12 cellular contexts compared by ENCODE assay signal in the genomic region with DNA sequence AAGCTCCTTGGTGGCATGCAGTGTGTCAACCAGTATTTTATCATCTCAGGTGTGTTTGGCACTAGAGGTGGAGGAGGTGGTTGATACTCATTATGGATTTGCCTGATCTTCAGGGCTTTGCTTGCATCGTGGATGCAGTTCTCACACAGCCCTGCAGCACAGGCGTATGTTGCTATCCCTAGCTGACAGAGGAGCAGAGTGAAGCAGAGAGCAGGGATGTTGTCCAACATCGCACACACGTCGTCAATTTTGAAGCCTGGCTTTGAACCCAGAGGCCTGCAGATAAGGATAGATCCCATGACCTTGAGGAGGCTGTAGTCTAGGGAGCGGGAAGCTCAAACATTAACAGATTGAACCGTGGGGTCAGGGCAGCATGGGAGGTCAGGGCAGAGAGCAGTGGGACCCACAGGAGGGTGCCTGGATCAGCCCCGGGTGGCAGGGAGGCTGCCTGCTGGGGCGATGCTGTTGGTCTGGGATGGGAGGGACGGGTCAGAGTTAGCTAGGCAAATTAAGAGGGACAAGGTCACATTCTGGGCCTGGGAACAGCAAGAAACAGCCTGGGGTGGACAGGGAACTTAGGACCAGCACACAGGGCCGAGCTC. TPM values are rescaled to one million over a fixed set of nuclear protein-coding genes. Genes with fewer than 3 reads are reported as not detected.
DNase-seq lines count a peak whose midpoint lies in the region; ATAC-seq, FAIRE-seq and TF ChIP-seq lines count a peak whose summit lies in the region.
"Had no signal": no experiment of that assay in that cellular context is flagged by ENCODE, and none has a peak within 500 bp of the region (broad histone marks: within the 10 kb centered on the region; RNA-seq: fewer than 3 reads in every experiment).

No MANE protein-coding gene starts in this region.

- peaks cover 3 to 25% of the 10 kb centered on the region in 2 experiments; a peak in 4 of 5 replicates for H3K4me1 ChIP-seq in K562 (replicated peaks in 1 of 2; ENCODE audit: control insufficient read depth in 2 of 2, insufficient read depth in 2 of 2, low read length in 2 of 2)
- H3K4me1 ChIP-seq in naive thymus-derived CD4-positive, alpha-beta T cell (ENCODE audit: control insufficient read depth in 2 of 2, insufficient read depth in 2 of 2, low read length in 2 of 2) = peaks cover 9 to 70% of the 10 kb centered on the region in 2 donors

- H3K27ac Mint-ChIP-seq in naive thymus-derived CD4-positive, alpha-beta T cell = peak overlapping the region; percentile 10 to 90 (median 80)
- no peak overlapping the region for H3K27ac Mint-ChIP-seq in activated T-helper 2 cell treated with anti-CD3 and anti-CD28 coated beads, Interferon-gamma antibody, Interleukin-2, Interleukin-4, amounts not matched to agents 10 μg/mL and 5 μg/mL and 100 μg/mL, durations not matched to agents 14 hours and 24 hours and 36 hours

- no peak overlapping the region for H3K4me2 ChIP-seq in K562 (ENCODE audit: insufficient read depth, low read length)

- peaks cover 3% of the 10 kb centered on the region for H3K9me1 ChIP-seq in K562 (ENCODE audit: control insufficient read depth, insufficient read depth, low read length)

- in situ Hi-C loops in G401 (cut with HindIII; ENCODE audit: low sequenced_read_pairs) = no loop called here
- in situ Hi-C loops in K562 (cut with MboI) = no loop called here

- H3K4me3 Mint-ChIP-seq in naive thymus-derived CD4-positive, alpha-beta T cell = peak overlapping the region; percentile 29 to 84 (median 62)
- no peak overlapping the region for H3K4me3 Mint-ChIP-seq in activated T-helper 2 cell treated with anti-CD3 and anti-CD28 coated beads, Interferon-gamma antibody, Interleukin-2, Interleukin-4, amounts not matched to agents 10 μg/mL and 5 μg/mL and 100 μg/mL, durations not matched to agents 14 hours and 24 hours and 36 hours (ENCODE audit: low read depth)
- H3K4me3 Mint-ChIP-seq: activated naive CD4-positive, alpha-beta T cell treated with anti-CD3 and anti-CD28 coated beads, Interleukin-2, amount 10 ng/mL, durations not matched to agents 7 days and 5 days had no signal

- TF ChIP-seq CTCF in K562 (IDR thresholded peaks at IDR 0.05 in 2 of 3, conservative IDR thresholded peaks at IDR 0.05 in 1 of 3; ENCODE audit: insufficient read depth in 2 of 3, low read depth in 1 of 3, low read length in 3 of 3) = no peak

- POLR2A ChIA-PET in K562 (lab: Yijun Ruan, JAX) = interaction anchor here (0.6 to 1.7 kb wide), 8 partner anchors 10 to 478 kb away, joined by 3 to 9 read pairs (median 3); no protein-coding TSS in a partner anchor
- POLR2A ChIA-PET in naive thymus-derived CD4-positive, alpha-beta T cell (lab: Charles Lee) = interaction anchor here (0.6 to 8.1 kb wide), 6 partner anchors 13 to 140 kb away, joined by 3 to 81 read pairs (median 3); no protein-coding TSS in a partner anchor

- DNase-seq in G401 (ENCODE audit: low spot score) (peak; percentile 68), K562 (ENCODE audit: extremely low read depth in 1 of 4, low spot score in 3 of 4) (no peak), NCI-H1092 (lab: John Stamatoyannopoulos, UW) (no peak), sciatic nerve (ENCODE audit: low spot score) (no peak)
- DNase-seq in naive thymus-derived CD4-positive, alpha-beta T cell = no peak
- DNase-seq in activated T-helper 2 cell treated with anti-CD3 and anti-CD28 coated beads, Interferon-gamma antibody, Interleukin-2, Interleukin-4, amounts not matched to agents 10 μg/mL and 5 μg/mL and 100 μg/mL, durations not matched to agents 14 hours and 24 hours and 36 hours (ENCODE audit: low spot score) = no peak
- DNase-seq: activated naive CD4-positive, alpha-beta T cell treated with anti-CD3 and anti-CD28 coated beads, Interleukin-2, amount 10 ng/mL, durations not matched to agents 7 days and 5 days; EL; NCI-H1105; right cardiac atrium had no signal

- TSS peak; percentile 27 for BruUV-seq in K562 (replicated peaks; lab: Mats Ljungman, UMichigan)

- CTCF ChIA-PET in K562 (lab: Yijun Ruan, JAX; ENCODE audit: low intra/inter-chr PET ratio) = no interaction called here
- CTCF ChIA-PET in naive thymus-derived CD4-positive, alpha-beta T cell (lab: Charles Lee) = interaction anchor here (0.6 to 2.6 kb wide), 10 partner anchors 8 to 122 kb away, joined by 3 to 12 read pairs (median 4); no protein-coding TSS in a partner anchor

- peaks cover 17% of the 10 kb centered on the region for H4K20me1 ChIP-seq in K562 (replicated peaks; ENCODE audit: control insufficient read depth, insufficient read depth, low read length)

- peaks cover 0 to 4% (median 0%) of the 10 kb centered on the region in 5 donors for H3K27me3 Mint-ChIP-seq in naive thymus-derived CD4-positive, alpha-beta T cell
- H3K27me3 Mint-ChIP-seq in activated T-helper 2 cell treated with anti-CD3 and anti-CD28 coated beads, Interferon-gamma antibody, Interleukin-2, Interleukin-4, amounts not matched to agents 10 μg/mL and 5 μg/mL and 100 μg/mL, durations not matched to agents 14 hours and 24 hours and 36 hours (ENCODE audit: low read depth) = no peaks in the 10 kb centered on the region

- peaks cover 53 to 85% (median 79%) of the 10 kb centered on the region in 7 donors for H3K4me1 Mint-ChIP-seq in naive thymus-derived CD4-positive, alpha-beta T cell
- H3K4me1 Mint-ChIP-seq in activated T-helper 2 cell treated with anti-CD3 and anti-CD28 coated beads, Interferon-gamma antibody, Interleukin-2, Interleukin-4, amounts not matched to agents 10 μg/mL and 5 μg/mL and 100 μg/mL, durations not matched to agents 14 hours and 24 hours and 36 hours (ENCODE audit: low read depth) = peaks cover 39% of the 10 kb centered on the region

- no peak for ATAC-seq in K562
- no peak for ATAC-seq in naive thymus-derived CD4-positive, alpha-beta T cell
- ATAC-seq in sciatic nerve = no peak
- ATAC-seq: HCT116, Panc1 had no signal

- WGBS in K562 (ENCODE audit: insufficient coverage, low coverage, missing lambda C conversion rate) = 62% methylated on average over 11 of the region's 11 CpGs

- no peak overlapping the region for H2AFZ ChIP-seq in K562 (ENCODE audit: low read depth, low read length)

- peaks cover 4 to 52% (median 12%) of the 10 kb centered on the region in 5 donors for H3K36me3 Mint-ChIP-seq in naive thymus-derived CD4-positive, alpha-beta T cell
- peaks cover 56% of the 10 kb centered on the region for H3K36me3 Mint-ChIP-seq in activated T-helper 2 cell treated with anti-CD3 and anti-CD28 coated beads, Interferon-gamma antibody, Interleukin-2, Interleukin-4, amounts not matched to agents 10 μg/mL and 5 μg/mL and 100 μg/mL, durations not matched to agents 14 hours and 24 hours and 36 hours (ENCODE audit: low read depth)

- no peak overlapping the region for H3K4me3 ChIP-seq in K562
- H3K4me3 ChIP-seq in naive thymus-derived CD4-positive, alpha-beta T cell (ENCODE audit: low read length) = no peak overlapping the region

- no peaks in the 10 kb centered on the region for H3K36me3 ChIP-seq in K562 (ENCODE audit: control insufficient read depth, insufficient read depth, low read length)
- H3K36me3 ChIP-seq in naive thymus-derived CD4-positive, alpha-beta T cell (ENCODE audit: control insufficient read depth in 2 of 3, insufficient read depth in 3 of 3, low read length in 3 of 3) = peaks cover 0 to 3% (median 0%) of the 10 kb centered on the region in 3 experiments

- H3K9me3 ChIP-seq in K562 (replicated peaks; ENCODE audit: control insufficient read depth, insufficient read depth, low read depth, low read length) = no peaks in the 10 kb centered on the region
- H3K9me3 ChIP-seq in naive thymus-derived CD4-positive, alpha-beta T cell (ENCODE audit: control insufficient read depth in 2 of 3, low read length in 3 of 3) = no peaks in the 10 kb centered on the region

- H3K27ac ChIP-seq in K562 (ENCODE audit: extremely low read depth, low read depth, low read length) = no peak overlapping the region
- H3K27ac ChIP-seq in naive thymus-derived CD4-positive, alpha-beta T cell (ENCODE audit: low read depth, low read length) = no peak overlapping the region

- peaks cover 0 to 12% (median 2%) of the 10 kb centered on the region in 11 donors for H3K9me3 Mint-ChIP-seq in naive thymus-derived CD4-positive, alpha-beta T cell
- no peaks in the 10 kb centered on the region for H3K9me3 Mint-ChIP-seq in activated T-helper 2 cell treated with anti-CD3 and anti-CD28 coated beads, Interferon-gamma antibody, Interleukin-2, Interleukin-4, amounts not matched to agents 10 μg/mL and 5 μg/mL and 100 μg/mL, durations not matched to agents 14 hours and 24 hours and 36 hours

- TF ChIP-seq EP300 in K562 (IDR thresholded peaks at IDR 0.05; ENCODE audit: low read length) = no peak

- TF ChIP-seq RAD21 in K562 (CRISPR knock-in tag; conservative IDR thresholded peaks at IDR 0.05 in 1 of 2, IDR thresholded peaks at IDR 0.05 in 1 of 2) = no peak

- H3K79me2 ChIP-seq in K562 (ENCODE audit: control insufficient read depth, insufficient read depth, low read length) = no peaks in the 10 kb centered on the region

- intact Hi-C loops in K562 (cut with micrococcal nuclease) = no loop called here
- intact Hi-C loops in naive thymus-derived CD4-positive, alpha-beta T cell (cut with micrococcal nuclease) = loop anchor here in 1 of 2 donors (1.0 kb wide), 1 partner anchor 13 kb away; no protein-coding TSS in a partner anchor
- intact Hi-C loops in activated T-helper 2 cell treated with anti-CD3 and anti-CD28 coated beads, Interferon-gamma antibody, Interleukin-2, Interleukin-4, amounts not matched to agents 10 μg/mL and 5 μg/mL and 100 μg/mL, durations not matched to agents 14 hours and 24 hours and 36 hours (cut with micrococcal nuclease) = no loop called here
- intact Hi-C loops in sciatic nerve (cut with DNase I) = loop anchor here (10.0 kb wide), 1 partner anchor 113 kb away; no protein-coding TSS in a partner anchor

- H3K27me3 ChIP-seq in K562 (ENCODE audit: control insufficient read depth in 2 of 2, insufficient read depth in 2 of 2, low read length in 2 of 2) = no peaks in the 10 kb centered on the region
- no peaks in the 10 kb centered on the region for H3K27me3 ChIP-seq in naive thymus-derived CD4-positive, alpha-beta T cell (ENCODE audit: control insufficient read depth in 2 of 2, insufficient read depth in 2 of 2, low read length in 2 of 2)

- peak; percentile 42 for FAIRE-seq in K562 (lab: Jason Lieb, UNC)

- no peak for TF ChIP-seq POLR2A in K562 (conservative IDR thresholded peaks at IDR 0.05)

- peak overlapping the region in 1 of 2 experiments; percentile 20; a peak in 1 of 4 replicates for H3K9ac ChIP-seq in K562 (ENCODE audit: insufficient read depth in 1 of 2, low read depth in 2 of 2, low read length in 2 of 2)

RNA-seq across cellular contexts. Expression of a gene that starts 4.2 kb away (rescaled TPM):
- total RNA-seq in G401 (2014; rRNA removed; shearing (Covaris generic)) = 3.3 and 13.4 TPM in 2 replicates
- total RNA-seq in K562 (2011; cell fraction: chromatin; rRNA removed; ENCODE audit: low replicate concordance) = 11.4 and 21.2 TPM in 2 replicates
- total RNA-seq in K562 (2011; cell fraction: nucleolus; rRNA removed) = 9.5 and 10.4 TPM in 2 replicates
- 8.9 and 16.6 TPM in 2 replicates for total RNA-seq in K562 (2011; cell fraction: nucleoplasm; rRNA removed)
- 6.4 and 8.2 TPM in 2 replicates for total RNA-seq in K562 (2014; rRNA removed)
- total RNA-seq in K562 (2014; rRNA removed; fragmentation: Illumina TruSeq; extraction: Trizol) = 6.0 and 6.7 TPM in 2 replicates
- 4.7 and 5.7 TPM in 2 replicates for total RNA-seq in K562 (2015; rRNA removed; fragmentation: Illumina TruSeq; extraction: Trizol)
- total RNA-seq in K562 (2021) = 8.8 and 11.3 TPM in 2 replicates
- 9.2 and 12.1 TPM in 2 replicates for polyA plus RNA-seq in K562 (2011; rRNA removed)
- 8.8 and 9.9 TPM in 2 replicates for polyA plus RNA-seq in K562 (2011; cell fraction: cytosol; rRNA removed)
- polyA plus RNA-seq in K562 (2011; cell fraction: nucleus; rRNA removed) = 8.5 and 10.0 TPM in 2 replicates
- polyA plus RNA-seq in K562 (2012) = 5.0 and 11.1 TPM in 2 replicates
- 6.1 and 7.4 TPM in 2 replicates for polyA plus RNA-seq in K562 (2014; fragmentation: Illumina TruSeq; extraction: Trizol)
- 1 to 10 TPM in 1 of 2 experiments, under 1 TPM in 1; 0.96 to 1.4 TPM for polyA plus RNA-seq in K562 (2014; fragmentation: Nextera tagmentation; extraction: Ambion mirVana)
- 6.2 and 7.0 TPM in 2 replicates for polyA plus RNA-seq in K562 (2014; rRNA removed)
- polyA minus RNA-seq in K562 (2011; rRNA and poly(A)+ RNA removed) = 14.2 and 14.3 TPM in 2 replicates
- polyA minus RNA-seq in K562 (2011; cell fraction: cytosol; rRNA and poly(A)+ RNA removed) = 13.1 and 13.8 TPM in 2 replicates
- polyA minus RNA-seq in K562 (2011; cell fraction: nucleus; rRNA and poly(A)+ RNA removed) = 10.2 and 14.2 TPM in 2 replicates
- total RNA-seq in naive thymus-derived CD4-positive, alpha-beta T cell = 10 to 100 TPM; 40.0 to 74.4 (median 61.2) TPM
- polyA plus RNA-seq in naive thymus-derived CD4-positive, alpha-beta T cell = 10 to 100 TPM; 21.2 to 23.5 TPM
- 19.9 and 20.0 TPM in 2 replicates for total RNA-seq in activated T-helper 2 cell treated with anti-CD3 and anti-CD28 coated beads, Interferon-gamma antibody, Interleukin-2, Interleukin-4, amounts not matched to agents 10 μg/mL and 5 μg/mL and 100 μg/mL, durations not matched to agents 14 hours and 24 hours and 36 hours
- 42.5 TPM for total RNA-seq in sciatic nerve

RNA-seq across cellular contexts. Expression of a gene that starts 43.8 kb away (rescaled TPM):
- total RNA-seq in G401 (2014; rRNA removed; shearing (Covaris generic)) = not detected in 2 replicates
- total RNA-seq in K562 (2011; cell fraction: chromatin; rRNA removed; ENCODE audit: low replicate concordance) = 0.39 and 0.79 TPM in 2 replicates
- 0.50 and 0.53 TPM in 2 replicates for total RNA-seq in K562 (2011; cell fraction: nucleolus; rRNA removed)
- 1.2 TPM in 1 of 2 replicates, not detected in the other for total RNA-seq in K562 (2011; cell fraction: nucleoplasm; rRNA removed)
- total RNA-seq in K562 (2014; rRNA removed) = 0.57 and 1.4 TPM in 2 replicates
- total RNA-seq in K562 (2014; rRNA removed; fragmentation: Illumina TruSeq; extraction: Trizol) = 0.41 and 0.51 TPM in 2 replicates
- total RNA-seq in K562 (2015; rRNA removed; fragmentation: Illumina TruSeq; extraction: Trizol) = 0.51 and 0.68 TPM in 2 replicates
- 0.18 and 0.49 TPM in 2 replicates for total RNA-seq in K562 (2021)
- polyA plus RNA-seq in K562 (2011; rRNA removed) = 0.24 and 0.45 TPM in 2 replicates
- 0.06 and 0.15 TPM in 2 replicates for polyA plus RNA-seq in K562 (2011; cell fraction: cytosol; rRNA removed)
- polyA plus RNA-seq in K562 (2011; cell fraction: nucleus; rRNA removed) = 0.28 and 0.38 TPM in 2 replicates
- 0.46 and 1.1 TPM in 2 replicates for polyA plus RNA-seq in K562 (2012)
- polyA plus RNA-seq in K562 (2014; fragmentation: Illumina TruSeq; extraction: Trizol) = 0.15 and 0.37 TPM in 2 replicates
- under 1 TPM; 0.15 to 0.28 TPM for polyA plus RNA-seq in K562 (2014; fragmentation: Nextera tagmentation; extraction: Ambion mirVana)
- polyA plus RNA-seq in K562 (2014; rRNA removed) = 0.11 and 0.19 TPM in 2 replicates
- polyA minus RNA-seq in K562 (2011; rRNA and poly(A)+ RNA removed) = 0.63 and 0.75 TPM in 2 replicates
- polyA minus RNA-seq in K562 (2011; cell fraction: cytosol; rRNA and poly(A)+ RNA removed) = not detected in 2 replicates
- 0.94 and 1.00 TPM in 2 replicates for polyA minus RNA-seq in K562 (2011; cell fraction: nucleus; rRNA and poly(A)+ RNA removed)
- 10 to 100 TPM in 1 of 5 experiments, 1 to 10 TPM in 4; 5.0 to 72.6 (median 5.6) TPM for total RNA-seq in naive thymus-derived CD4-positive, alpha-beta T cell
- 10 to 100 TPM in 1 of 2 donors, 1 to 10 TPM in 1; 8.2 to 15.0 TPM for polyA plus RNA-seq in naive thymus-derived CD4-positive, alpha-beta T cell
- 2.0 and 2.2 TPM in 2 replicates for total RNA-seq in activated T-helper 2 cell treated with anti-CD3 and anti-CD28 coated beads, Interferon-gamma antibody, Interleukin-2, Interleukin-4, amounts not matched to agents 10 μg/mL and 5 μg/mL and 100 μg/mL, durations not matched to agents 14 hours and 24 hours and 36 hours
- total RNA-seq in sciatic nerve = 7.5 TPM

RNA-seq across cellular contexts. Expression of a gene that starts 55.7 kb away (rescaled TPM):
- not detected in 2 replicates for total RNA-seq in G401 (2014; rRNA removed; shearing (Covaris generic))
- 2.3 and 3.5 TPM in 2 replicates for total RNA-seq in K562 (2011; cell fraction: chromatin; rRNA removed; ENCODE audit: low replicate concordance)
- 2.3 and 2.8 TPM in 2 replicates for total RNA-seq in K562 (2011; cell fraction: nucleolus; rRNA removed)
- total RNA-seq in K562 (2011; cell fraction: nucleoplasm; rRNA removed) = 3.5 and 5.2 TPM in 2 replicates
- 10.5 TPM in 2 replicates for total RNA-seq in K562 (2014; rRNA removed)
- total RNA-seq in K562 (2014; rRNA removed; fragmentation: Illumina TruSeq; extraction: Trizol) = 5.0 and 5.3 TPM in 2 replicates
- total RNA-seq in K562 (2015; rRNA removed; fragmentation: Illumina TruSeq; extraction: Trizol) = 7.4 and 7.6 TPM in 2 replicates
- 7.2 and 7.9 TPM in 2 replicates for total RNA-seq in K562 (2021)
- polyA plus RNA-seq in K562 (2011; rRNA removed) = 3.5 and 4.3 TPM in 2 replicates
- polyA plus RNA-seq in K562 (2011; cell fraction: cytosol; rRNA removed) = 3.2 and 3.6 TPM in 2 replicates
- polyA plus RNA-seq in K562 (2011; cell fraction: nucleus; rRNA removed) = 5.6 and 6.6 TPM in 2 replicates
- 8.3 and 23.7 TPM in 2 replicates for polyA plus RNA-seq in K562 (2012)
- polyA plus RNA-seq in K562 (2014; fragmentation: Illumina TruSeq; extraction: Trizol) = 5.3 and 6.5 TPM in 2 replicates
- 1 to 10 TPM; 2.6 to 2.9 TPM for polyA plus RNA-seq in K562 (2014; fragmentation: Nextera tagmentation; extraction: Ambion mirVana)
- 3.8 and 4.5 TPM in 2 replicates for polyA plus RNA-seq in K562 (2014; rRNA removed)
- polyA minus RNA-seq in K562 (2011; rRNA and poly(A)+ RNA removed) = 2.9 and 4.3 TPM in 2 replicates
- 2.9 and 3.3 TPM in 2 replicates for polyA minus RNA-seq in K562 (2011; cell fraction: cytosol; rRNA and poly(A)+ RNA removed)
- polyA minus RNA-seq in K562 (2011; cell fraction: nucleus; rRNA and poly(A)+ RNA removed) = 3.4 and 5.2 TPM in 2 replicates
- total RNA-seq in naive thymus-derived CD4-positive, alpha-beta T cell = 10 to 100 TPM in 1 of 5 experiments, 1 to 10 TPM in 4; 4.0 to 63.0 (median 6.6) TPM
- polyA plus RNA-seq in naive thymus-derived CD4-positive, alpha-beta T cell = 1 to 10 TPM; 5.0 to 8.7 TPM
- total RNA-seq in activated T-helper 2 cell treated with anti-CD3 and anti-CD28 coated beads, Interferon-gamma antibody, Interleukin-2, Interleukin-4, amounts not matched to agents 10 μg/mL and 5 μg/mL and 100 μg/mL, durations not matched to agents 14 hours and 24 hours and 36 hours = 2.8 and 2.9 TPM in 2 replicates
- total RNA-seq in sciatic nerve = 4.1 TPM
